In genomic region chr3:123201557-123202427, GRCh38 we compare ENCODE assay signal across 8 cellular contexts. TPM values are rescaled to one million over a fixed set of nuclear protein-coding genes. Genes with fewer than 3 reads are reported as not detected.
DNase-seq lines count a peak whose midpoint lies in the region; ATAC-seq and TF ChIP-seq lines count a peak whose summit lies in the region.

Gene SEC22A, plus strand, starts transcription at chr3:123201943. Its CDS starts 7,275 bp downstream, at chr3:123209218.

- CTCF ChIA-PET in IMR-90 (lab: Yijun Ruan, JAX) = interaction anchor here (1.2 kb wide), 1 partner anchor 18 kb away, joined by 4 read pairs; no protein-coding TSS in a partner anchor

- no peak within 1 kb of the TSS for H2BK20ac ChIP-seq in IMR-90 (ENCODE audit: low read depth, low read length)

- no TSS peak for BruUV-seq in IMR-90 (replicated peaks; lab: Mats Ljungman, UMichigan)

- 0 out of 2 replicates have a peak within 1 kb of the TSS, but pooled peaks have one; percentile 36 for H2BK120ac ChIP-seq in IMR-90 (ENCODE audit: low read depth, low read length)

- peak; percentile 81 for TF ChIP-seq POLR2A in IMR-90 (IDR thresholded peaks at IDR 0.05; ENCODE audit: low read depth, low read length)

- peak within 1 kb of the TSS; percentile 95 for H2AK9ac ChIP-seq in IMR-90 (replicated peaks; ENCODE audit: low read depth, low read length, poor library complexity)

- H3K9ac ChIP-seq in IMR-90 (ENCODE audit: low read depth, low read length) = peak within 1 kb of the TSS; percentile 79

- peak within 1 kb of the TSS; percentile 55 for H2BK5ac ChIP-seq in IMR-90 (ENCODE audit: low read depth, low read length, poor library complexity, severe bottlenecking)

- H3K14ac ChIP-seq in IMR-90 (replicated peaks; ENCODE audit: low read depth, low read length) = peak within 1 kb of the TSS; percentile 76

- peak within 1 kb of the TSS; percentile 95 for H4K5ac ChIP-seq in IMR-90 (ENCODE audit: low read depth, low read length)

- peak within 1 kb of the TSS; percentile 70 for H3K4me3 ChIP-seq in IMR-90 (ENCODE audit: insufficient read depth, low read depth, low read length)

- no peaks in the 10 kb centered on the region for H3K27me3 ChIP-seq in IMR-90 (ENCODE audit: control insufficient read depth, insufficient read depth, low read length)

- H4K91ac ChIP-seq in IMR-90 (ENCODE audit: insufficient read depth, low read depth, low read length) = peak within 1 kb of the TSS; percentile 85

- peak within 1 kb of the TSS; percentile 92 for H3K4ac ChIP-seq in IMR-90 (ENCODE audit: low read depth, low read length)

- peak within 1 kb of the TSS; percentile 100 for H2AFZ ChIP-seq in IMR-90 (replicated peaks; ENCODE audit: low read length, poor library complexity)

- POLR2A ChIA-PET in IMR-90 (lab: Charles Lee; ENCODE audit: unreplicated experiment) = no interaction called here

- H3K56ac ChIP-seq in IMR-90 (ENCODE audit: extremely low read depth, insufficient read depth, low read length) = peak within 1 kb of the TSS; percentile 31

- TF ChIP-seq CTCF in IMR-90 (conservative IDR thresholded peaks at IDR 0.05; ENCODE audit: low read depth, low read length) = no peak

- H3K36me3 ChIP-seq in IMR-90 (ENCODE audit: control insufficient read depth, insufficient read depth, low read length) = no peaks in the 10 kb centered on the region

- 0 out of 2 replicates have a peak, but pooled peaks cover 1% of the 10 kb centered on the region for H3K4me1 ChIP-seq in IMR-90 (ENCODE audit: control insufficient read depth, insufficient read depth, low read length)

- ATAC-seq in GM21528 (IDR thresholded peaks at IDR 0.05; ENCODE audit: low FRiP score, unreplicated experiment) (peak; percentile 97), IMR-90 (ENCODE audit: low read depth) (peak; percentile 99)

- H4K20me1 ChIP-seq in IMR-90 (ENCODE audit: insufficient read depth, low read length) = no peaks in the 10 kb centered on the region

- H2AK5ac ChIP-seq in IMR-90 (ENCODE audit: low read depth, low read length) = peak within 1 kb of the TSS; percentile 36; the same call in 1 of the 2 replicates

- peaks cover 20 to 37% of the 10 kb centered on the region in 2 experiments for H3K79me1 ChIP-seq in IMR-90 (ENCODE audit: low read depth in 1 of 2, low read length in 2 of 2)

- TF ChIP-seq RAD21 in IMR-90 (IDR thresholded peaks at IDR 0.05; ENCODE audit: low read length) = no peak

- 0% methylated on average over 12 of the region's 60 CpGs; no CpG with 5 or more reads in 1 of the 2 experiments for WGBS in IMR-90 (ENCODE audit: extremely low coverage in 2 of 2, insufficient read length in 1 of 2), 2 experiments

- no peak within 1 kb of the TSS; the same call in 2 of the 3 replicates for H2BK15ac ChIP-seq in IMR-90 (ENCODE audit: low read depth, low read length)

- dilution Hi-C loops in IMR-90 (cut with HindIII; ENCODE audit: low sequenced_read_pairs, unreplicated experiment) = no loop called here

- peaks cover 3% of the 10 kb centered on the region for H3K9me1 ChIP-seq in IMR-90 (ENCODE audit: insufficient read depth, low read length)

- peak within 1 kb of the TSS; percentile 79 for H3K4me2 ChIP-seq in IMR-90 (ENCODE audit: low read depth, low read length)

- no peaks in the 10 kb centered on the region for H3K9me3 ChIP-seq in IMR-90 (ENCODE audit: control insufficient read depth, insufficient read depth, low read length)

- peak within 1 kb of the TSS; percentile 97 to 98 for H4K8ac ChIP-seq in IMR-90 (ENCODE audit: low read depth in 2 of 2, low read length in 2 of 2)

- intact Hi-C loops in IMR-90 (cut with micrococcal nuclease) = no loop called here

- DNase-seq in DMS 273 (lab: John Stamatoyannopoulos, UW; ENCODE audit: unreplicated experiment) = peak; percentile 99
- peak; percentile 89 for DNase-seq in IMR-90
- DNase-seq in OCI-M1 (lab: John Stamatoyannopoulos, UW) = peak; percentile 96
- DNase-seq in activated T-cell treated with anti-CD3 and anti-CD28 coated beads for 24 hours (ENCODE audit: low read depth) = peak; percentile 95
- peak; percentile 67 for DNase-seq in epithelial cell of prostate (ENCODE audit: low read depth, low spot score)
- peak; percentile 95 for DNase-seq in mucosa of gallbladder (ENCODE audit: low spot score)
- DNase-seq in stimulated activated CD8-positive, alpha-beta memory T cell treated with anti-CD3 and anti-CD28 coated beads, Interleukin-4, amount 100 ng/mL, for 4 hours (ENCODE audit: low read depth in 2 of 2, low spot score in 1 of 2) = peak; percentile 81 to 85

- peak within 1 kb of the TSS; percentile 71 for H3K23ac ChIP-seq in IMR-90 (ENCODE audit: low read depth, low read length)

- in situ Hi-C loops in IMR-90 (cut with MboI; ENCODE audit: low sequenced_read_pairs) = no loop called here

- H3K18ac ChIP-seq in IMR-90 (ENCODE audit: low read depth, low read length) = no peak within 1 kb of the TSS

- H3K27ac ChIP-seq in IMR-90 (ENCODE audit: insufficient read depth, low read length) = peak within 1 kb of the TSS; percentile 59
- H3K27ac ChIP-seq in epithelial cell of prostate = peak within 1 kb of the TSS; percentile 37

TF ChIP-seq in IMR-90, 13 proteins besides CTCF, POLR2A, EP300 and RAD21:
- no peak for TF ChIP-seq CHD1 (IDR thresholded peaks at IDR 0.05; ENCODE audit: low read depth, low read length)
- peak; percentile 89; the same call in 1 of the 2 replicates for TF ChIP-seq MXI1 (IDR thresholded peaks at IDR 0.05; ENCODE audit: borderline replicate concordance, low read depth, low read length)
- TF ChIP-seq MAZ (IDR thresholded peaks at IDR 0.05; ENCODE audit: borderline replicate concordance, low read depth, low read length) = peak; percentile 12; the same call in 1 of the 2 replicates

RNA-seq across cellular contexts. Expression of gene SEC22A, which starts in this region (rescaled TPM):
- total RNA-seq in IMR-90 (2012; rRNA removed) (36.0 and 38.6 TPM in 2 replicates), mucosa of gallbladder (16.8 TPM)
- polyA plus RNA-seq in IMR-90 (2012; rRNA removed) = 14.0 and 17.5 TPM in 2 replicates
- 4.6 and 6.6 TPM in 2 replicates for polyA plus RNA-seq in IMR-90 (2012; cell fraction: cytosol; rRNA removed)
- polyA plus RNA-seq in IMR-90 (2012; cell fraction: nucleus; rRNA removed; ENCODE audit: low replicate concordance) = 2.1 and 18.0 TPM in 2 replicates

Comparison
In these comparisons a context has a peak if more than half of its experiments do, and no peak if none do; other contexts are left out.
1. Peak in every context shown above with its lines: DNase-seq, ATAC-seq, H3K4me3 ChIP-seq and H3K27ac ChIP-seq.